8 cellular contexts compared by ENCODE assay signal in genomic region chr5:61625682-61626620, GRCh38.
DNase-seq lines count a peak whose midpoint lies in the region; ATAC-seq lines count a peak whose summit lies in the region.

No MANE protein-coding gene starts in this region.

- no peak overlapping the region for H3K27ac Mint-ChIP-seq in stimulated activated memory B cell treated with anti-CD40 and anti-IgM and Interleukin-4, amounts not matched to agents 10 μg/mL and 1 μg/mL and 100 μg/mL, for 72 hours

- ATAC-seq in HG02870 (IDR thresholded peaks at IDR 0.05; ENCODE audit: unreplicated experiment) (peak; percentile 45), esophagus mucosa (peak; percentile 84)
- ATAC-seq in activated CD4-positive, CD25-positive, alpha-beta regulatory T cell treated with anti-CD3 and anti-CD28 coated beads, Interleukin-2, amount 50 U/mL, for 24 hours: peak; percentile 25 to 27
- ATAC-seq in stimulated activated memory B cell treated with anti-CD40 and anti-IgM and Interleukin-4, amounts not matched to agents 10 μg/mL and 1 μg/mL and 100 μg/mL, for 72 hours: peak; percentile 70

- peak; percentile 79 for DNase-seq in ELR (ENCODE audit: low read depth)
- DNase-seq in midbrain (lab: John Stamatoyannopoulos, UW): peak; percentile 89
- no peak for DNase-seq in NCI-H2107 treated with DMSO at 0.1 percent for 48 hours (lab: John Stamatoyannopoulos, UW; ENCODE audit: unreplicated experiment)
- no peak for DNase-seq in AML-193 (lab: John Stamatoyannopoulos, UW)

- peaks cover 64% of the 10 kb centered on the region for H3K27me3 Mint-ChIP-seq in stimulated activated memory B cell treated with anti-CD40 and anti-IgM and Interleukin-4, amounts not matched to agents 10 μg/mL and 1 μg/mL and 100 μg/mL, for 72 hours

- peak overlapping the region; percentile 65 for H3K4me3 Mint-ChIP-seq in stimulated activated memory B cell treated with anti-CD40 and anti-IgM and Interleukin-4, amounts not matched to agents 10 μg/mL and 1 μg/mL and 100 μg/mL, for 72 hours

- H3K4me1 Mint-ChIP-seq in stimulated activated memory B cell treated with anti-CD40 and anti-IgM and Interleukin-4, amounts not matched to agents 10 μg/mL and 1 μg/mL and 100 μg/mL, for 72 hours: peaks cover 15% of the 10 kb centered on the region

- H3K9me3 Mint-ChIP-seq in stimulated activated memory B cell treated with anti-CD40 and anti-IgM and Interleukin-4, amounts not matched to agents 10 μg/mL and 1 μg/mL and 100 μg/mL, for 72 hours: peaks cover 7% of the 10 kb centered on the region

- H3K36me3 Mint-ChIP-seq in stimulated activated memory B cell treated with anti-CD40 and anti-IgM and Interleukin-4, amounts not matched to agents 10 μg/mL and 1 μg/mL and 100 μg/mL, for 72 hours: no peaks in the 10 kb centered on the region

Comparison
In these comparisons a context has a peak if more than half of its experiments do, and no peak if none do; other contexts are left out.
1. DNase-seq: peak in ELR (single experiment) and midbrain (single experiment); none in NCI-H2107 treated with DMSO at 0.1 percent for 48 hours (single experiment) and AML-193 (0 of 2).
2. ATAC-seq: peak in every context shown above with its lines; median percentile 84 in esophagus mucosa; 70 in stimulated activated memory B cell treated with anti-CD40 and anti-IgM and Interleukin-4, amounts not matched to agents 10 μg/mL and 1 μg/mL and 100 μg/mL, for 72 hours; 45 in HG02870; 26 in activated CD4-positive, CD25-positive, alpha-beta regulatory T cell treated with anti-CD3 and anti-CD28 coated beads, Interleukin-2, amount 50 U/mL, for 24 hours.